In the genomic region with DNA sequence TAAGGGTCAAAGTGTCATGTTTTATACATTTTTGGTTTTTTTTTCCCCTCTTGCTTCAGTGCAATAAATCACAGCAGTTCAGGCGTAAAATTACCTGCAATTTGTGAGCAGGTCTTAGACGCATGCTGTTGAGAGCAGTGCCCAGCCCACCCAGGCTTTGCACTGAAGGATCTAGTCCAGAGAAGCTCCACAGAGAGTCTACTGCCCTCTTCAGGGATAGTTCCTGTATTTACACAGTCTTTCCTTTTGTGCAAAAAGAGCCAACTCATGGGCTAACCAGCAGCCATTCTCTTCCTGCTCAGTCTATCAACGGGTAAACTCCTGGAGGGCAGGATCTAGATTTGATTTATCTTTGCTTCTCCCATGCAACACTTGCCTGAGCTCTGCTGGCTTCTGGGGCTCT, we compare ENCODE assay signal across 8 cellular contexts.
DNase-seq lines count a peak whose midpoint lies in the region; ATAC-seq and TF ChIP-seq lines count a peak whose summit lies in the region.

No MANE protein-coding gene starts in this region.

- H3K9me3 ChIP-seq in SJSA1 (replicated peaks), result no peaks in the 10 kb centered on the region
- no peaks in the 10 kb centered on the region for H3K9me3 ChIP-seq in gastrocnemius medialis

- H3K27ac ChIP-seq in SJSA1, result no peak overlapping the region
- no peak overlapping the region for H3K27ac ChIP-seq in gastrocnemius medialis

- TF ChIP-seq CTCF in AG10803 (conservative IDR thresholded peaks at IDR 0.05; ENCODE audit: low read length) (peak; percentile 53), gastrocnemius medialis (IDR thresholded peaks at IDR 0.05 in 4 of 5, conservative IDR thresholded peaks at IDR 0.05 in 1 of 5) (no peak)

- in situ Hi-C loops in gastrocnemius medialis (cut with MboI; ENCODE audit: low sequenced_read_pairs in 4 of 4), result no loop called here

- no peaks in the 10 kb centered on the region for H3K27me3 ChIP-seq in SJSA1 (replicated peaks)
- no peaks in the 10 kb centered on the region for H3K27me3 ChIP-seq in gastrocnemius medialis

- peak; percentile 28 for DNase-seq in AG10803 (ENCODE audit: low read depth)
- DNase-seq in SJSA1 (ENCODE audit: low read depth in 1 of 2, low spot score in 2 of 2), result peak; percentile 37 to 45
- peak; percentile 8 for DNase-seq in glomerular visceral epithelial cell (ENCODE audit: extremely low spot score)
- DNase-seq in central memory CD4-positive, alpha-beta T cell, result no peak
- DNase-seq in T-helper 2 cell, result no peak
- no peak for DNase-seq in gastrocnemius medialis

- TF ChIP-seq POLR2A in gastrocnemius medialis (IDR thresholded peaks at IDR 0.05), result no peak

- H3K36me3 ChIP-seq in SJSA1 (no peaks in the 10 kb centered on the region), gastrocnemius medialis (no peaks in the 10 kb centered on the region)

- H3K4me1 ChIP-seq in SJSA1 (replicated peaks) (no peaks in the 10 kb centered on the region), gastrocnemius medialis (no peaks in the 10 kb centered on the region)

- intact Hi-C loops in gastrocnemius medialis (cut with DNase I; ENCODE audit: low total_unique reads), result no loop called here

- ATAC-seq in GM19372 (IDR thresholded peaks at IDR 0.05; ENCODE audit: low read depth, unreplicated experiment) (peak; percentile 65), GM18519 (IDR thresholded peaks at IDR 0.05; ENCODE audit: low FRiP score, unreplicated experiment) (no peak), gastrocnemius medialis (no peak)

- H3K4me3 ChIP-seq in AG10803 (ENCODE audit: low read length), result no peak overlapping the region
- H3K4me3 ChIP-seq in SJSA1, result no peak overlapping the region
- H3K4me3 ChIP-seq in gastrocnemius medialis, result no peak overlapping the region

Comparison
In these comparisons a context has a peak if more than half of its experiments do, and no peak if none do; other contexts are left out.
1. DNase-seq: peak in AG10803 (single experiment), SJSA1 (2 of 2) and glomerular visceral epithelial cell (single experiment); none in central memory CD4-positive, alpha-beta T cell (single experiment), T-helper 2 cell (0 of 5) and gastrocnemius medialis (0 of 2).